16 cellular contexts compared by ENCODE assay signal in the genomic region with DNA sequence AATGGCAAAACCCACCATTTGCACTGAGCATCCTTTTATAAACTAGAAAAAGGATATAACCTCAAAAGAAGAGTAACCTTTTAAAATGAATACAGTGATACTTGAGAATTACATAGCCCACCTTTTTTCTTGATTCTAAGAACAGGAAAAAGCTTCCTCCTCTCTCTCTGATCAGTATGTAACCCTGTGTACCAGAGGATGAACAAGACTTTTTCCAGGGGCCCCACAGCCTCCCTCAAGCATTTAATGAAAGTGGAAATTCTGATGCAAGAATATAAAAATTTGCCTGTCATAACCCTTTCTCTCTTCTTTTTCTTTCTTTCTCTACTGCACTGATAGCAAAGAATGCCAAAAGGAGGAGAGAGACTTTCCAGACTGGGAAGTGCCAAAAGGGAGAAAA.
"Had no signal": no experiment of that assay in that cellular context is flagged by ENCODE, and none has a peak within 500 bp of the region (broad histone marks: within the 10 kb centered on the region; RNA-seq: fewer than 3 reads in every experiment).

No MANE protein-coding gene starts in this region.

- H3K27ac Mint-ChIP-seq: activated T-helper 1 cell treated with anti-CD3 and anti-CD28 coated beads, Interleukin-12 subunit alpha, Interleukin-12 subunit beta, Interleukin-2, Interleukin-4 antibody, amounts not matched to agents 30 ng/mL and 10 ng/mL and 1 ng/mL, durations not matched to agents 14 hours and 24 hours and 36 hours; nephron progenitor cell; T-helper 2 cell treated with Interferon-gamma antibody and Interleukin-4, amounts not matched to agents 5 μg/mL and 100 μg/mL, for 36 hours had no signal

- H3K4me3 Mint-ChIP-seq: activated T-helper 1 cell treated with anti-CD3 and anti-CD28 coated beads, Interleukin-12 subunit alpha, Interleukin-12 subunit beta, Interleukin-2, Interleukin-4 antibody, amounts not matched to agents 30 ng/mL and 10 ng/mL and 1 ng/mL, durations not matched to agents 14 hours and 24 hours and 36 hours; nephron progenitor cell; T-helper 2 cell treated with Interferon-gamma antibody and Interleukin-4, amounts not matched to agents 5 μg/mL and 100 μg/mL, for 36 hours had no signal

- ATAC-seq: heart right ventricle, left lung had no signal

- H3K9me3 Mint-ChIP-seq: activated T-helper 1 cell treated with anti-CD3 and anti-CD28 coated beads, Interleukin-12 subunit alpha, Interleukin-12 subunit beta, Interleukin-2, Interleukin-4 antibody, amounts not matched to agents 30 ng/mL and 10 ng/mL and 1 ng/mL, durations not matched to agents 14 hours and 24 hours and 36 hours; nephron progenitor cell; T-helper 2 cell treated with Interferon-gamma antibody and Interleukin-4, amounts not matched to agents 5 μg/mL and 100 μg/mL, for 36 hours had no signal

- DNase-seq: activated CD4-positive, alpha-beta T cell treated with anti-CD3 and anti-CD28 coated beads, Interleukin-2, amount 50 U/mL, for 4 hours; activated gamma-delta T cell treated with Interleukin-2 at 50 U/mL for 16 hours; amygdala; dermis blood vessel endothelial cell; effector memory CD4-positive, alpha-beta T cell; heart right ventricle; left lung; midbrain; nephron progenitor cell; nucleus accumbens; sigmoid colon; stimulated activated naive CD4-positive, alpha-beta T cell treated with Interleukin-2 at 50 U/mL for 16 hours; transverse colon; uterus had no signal
